In genomic region chr14:68820999-68821683, GRCh38 we compare ENCODE assay signal across 1 cellular context.
A peak's percentile ranks its signal among the peaks of the same experiment; 100 is the strongest.
TF ChIP-seq lines count a peak whose summit lies in the region.

No MANE protein-coding gene starts in this region.

TF ChIP-seq in HepG2, 621 proteins besides CTCF, POLR2A, EP300 and RAD21 (continued from another document):
- no peak for TF ChIP-seq SNAPC4 (CRISPR knock-in tag; IDR thresholded peaks at IDR 0.05)
- no peak for TF ChIP-seq SP5 (CRISPR knock-in tag; IDR thresholded peaks at IDR 0.05; ENCODE audit: borderline replicate concordance, low read depth)
- TF ChIP-seq CHD4 (IDR thresholded peaks at IDR 0.05; ENCODE audit: borderline replicate concordance, low read length): no peak
- 0 out of 2 replicates have a peak, but pooled peaks have one; percentile 23 for TF ChIP-seq ZNF768 (CRISPR knock-in tag; IDR thresholded peaks at IDR 0.05)
- TF ChIP-seq NFAT5 (CRISPR knock-in tag; IDR thresholded peaks at IDR 0.05): no peak
- 0 out of 2 replicates have a peak, but pooled peaks have one; percentile 23 for TF ChIP-seq LBX2 (CRISPR knock-in tag; IDR thresholded peaks at IDR 0.05; ENCODE audit: borderline replicate concordance)
- no peak for TF ChIP-seq PHB2 (IDR thresholded peaks at IDR 0.05; ENCODE audit: partially characterized antibody)
- TF ChIP-seq ZNF607 (CRISPR knock-in tag; IDR thresholded peaks at IDR 0.05; ENCODE audit: borderline replicate concordance): no peak
- TF ChIP-seq REST (IDR thresholded peaks at IDR 0.05; ENCODE audit: borderline replicate concordance in 1 of 2, low read depth in 1 of 2, low read length in 2 of 2): no peak
- no peak for TF ChIP-seq AGO2 (optimal IDR thresholded peaks at IDR 0.05; ENCODE audit: low read depth, low read length)
- TF ChIP-seq SIN3B (IDR thresholded peaks at IDR 0.05; ENCODE audit: low read length): no peak
- TF ChIP-seq ZNF468 (CRISPR knock-in tag; IDR thresholded peaks at IDR 0.05): no peak
- no peak for TF ChIP-seq NR1H2 (CRISPR knock-in tag; IDR thresholded peaks at IDR 0.05; ENCODE audit: borderline replicate concordance, low read depth)
